Comparison of ENCODE assay signal across 17 cellular contexts in genomic region chr1:70090875-70091274, GRCh38.
A peak's percentile ranks its signal among the peaks of the same experiment; 100 is the strongest.
DNase-seq lines count a peak whose midpoint lies in the region; ATAC-seq, FAIRE-seq and TF ChIP-seq lines count a peak whose summit lies in the region.
"Had no signal": no experiment of that assay in that cellular context is flagged by ENCODE, and none has a peak within 500 bp of the region (broad histone marks: within the 10 kb centered on the region; RNA-seq: fewer than 3 reads in every experiment).

No MANE protein-coding gene starts in this region.

- 85 to 97% methylated on average over 2 of the region's 2 CpGs for WGBS in aorta, 2 donors

- H3K36me3 ChIP-seq in SJCRH30 (no peaks in the 10 kb centered on the region), aorta (ENCODE audit: control insufficient read depth in 1 of 2, insufficient read depth in 2 of 2, low read length in 1 of 2) (no peaks in the 10 kb centered on the region)
- H3K36me3 ChIP-seq: right atrium auricular region had no signal

- peak; percentile 48 for FAIRE-seq in H54 (lab: Jason Lieb, UNC)

- DNase-seq in H54 (ENCODE audit: insufficient read length, low spot score) (peak; percentile 4), SJCRH30 (peak; percentile 10 to 14), fibroblast of gingiva (ENCODE audit: low read depth) (peak; percentile 57), skeletal muscle cell (ENCODE audit: low read depth) (peak; percentile 39), DMS53 treated with DMSO at 0.1 percent for 48 hours (lab: John Stamatoyannopoulos, UW; ENCODE audit: unreplicated experiment) (no peak), aorta (no peak)
- no peak for DNase-seq in stimulated activated CD4-positive, alpha-beta T cell treated with anti-CD3 and anti-CD28 coated beads, Interleukin-4, amount 100 ng/mL, for 4 hours
- DNase-seq: activated CD8-positive, alpha-beta memory T cell treated with anti-CD3 and anti-CD28 coated beads, Interleukin-2, amount 50 U/mL, for 4 hours; CD4-positive, CD25-positive, alpha-beta regulatory T cell; GF-D8; left colon; naive B cell; NCI-H2081; stimulated activated naive CD8-positive, alpha-beta T cell treated with anti-CD3 and anti-CD28 coated beads, Interleukin-15, Interleukin-2, amounts not matched to agents 100 U/mL and 50 U/mL, for 24 hours had no signal

- TF ChIP-seq POLR2A in H54 (IDR thresholded peaks at IDR 0.05; ENCODE audit: low read depth, low read length) = no peak

- no peaks in the 10 kb centered on the region for H3K27me3 ChIP-seq in SJCRH30
- H3K27me3 ChIP-seq in aorta (ENCODE audit: control insufficient read depth in 1 of 2, insufficient read depth in 2 of 2, low read length in 1 of 2) = no peaks in the 10 kb centered on the region
- H3K27me3 ChIP-seq: right atrium auricular region had no signal

- intact Hi-C loops in aorta (cut with DNase I) = no loop called here

- ATAC-seq in HG03457 (IDR thresholded peaks at IDR 0.05; ENCODE audit: unreplicated experiment) (no peak), aorta (ENCODE audit: low FRiP score) (no peak)
- ATAC-seq: left colon; stimulated activated naive CD8-positive, alpha-beta T cell treated with anti-CD3 and anti-CD28 coated beads, Interleukin-15, Interleukin-2, amounts not matched to agents 100 U/mL and 50 U/mL, for 24 hours had no signal

- H3K4me1 ChIP-seq in SJCRH30 = no peaks in the 10 kb centered on the region; the same call in 1 of the 2 replicates
- H3K4me1 ChIP-seq in aorta (ENCODE audit: control insufficient read depth in 1 of 2, insufficient read depth in 2 of 2, low read length in 2 of 2) = no peaks in the 10 kb centered on the region
- H3K4me1 ChIP-seq: right atrium auricular region had no signal

- H3K27ac ChIP-seq in SJCRH30 (peak overlapping the region; percentile 37), aorta (ENCODE audit: low read depth in 1 of 2, low read length in 2 of 2) (no peak overlapping the region)
- H3K27ac ChIP-seq: right atrium auricular region, SK-N-MC had no signal

- H3K9me3 ChIP-seq in SJCRH30 (replicated peaks) = no peaks in the 10 kb centered on the region
- H3K9me3 ChIP-seq in aorta (ENCODE audit: control insufficient read depth, low read length) = no peaks in the 10 kb centered on the region
- H3K9me3 ChIP-seq: right atrium auricular region had no signal

- no peak overlapping the region for H3K4me3 ChIP-seq in SJCRH30
- no peak overlapping the region for H3K4me3 ChIP-seq in skeletal muscle cell (ENCODE audit: low read depth, low read length)
- no peak overlapping the region for H3K4me3 ChIP-seq in aorta (ENCODE audit: low read length in 2 of 2)
- H3K4me3 ChIP-seq: right atrium auricular region, SK-N-MC had no signal

Comparison
In these comparisons a context has a peak if more than half of its experiments do, and no peak if none do; other contexts are left out.
1. DNase-seq: peak in H54 (single experiment), SJCRH30 (2 of 2), fibroblast of gingiva (single experiment) and skeletal muscle cell (single experiment); none in stimulated activated CD4-positive, alpha-beta T cell treated with anti-CD3 and anti-CD28 coated beads, Interleukin-4, amount 100 ng/mL, for 4 hours (0 of 2), DMS53 treated with DMSO at 0.1 percent for 48 hours (single experiment) and aorta (0 of 2).